1 cellular context compared by ENCODE assay signal in the genomic region with DNA sequence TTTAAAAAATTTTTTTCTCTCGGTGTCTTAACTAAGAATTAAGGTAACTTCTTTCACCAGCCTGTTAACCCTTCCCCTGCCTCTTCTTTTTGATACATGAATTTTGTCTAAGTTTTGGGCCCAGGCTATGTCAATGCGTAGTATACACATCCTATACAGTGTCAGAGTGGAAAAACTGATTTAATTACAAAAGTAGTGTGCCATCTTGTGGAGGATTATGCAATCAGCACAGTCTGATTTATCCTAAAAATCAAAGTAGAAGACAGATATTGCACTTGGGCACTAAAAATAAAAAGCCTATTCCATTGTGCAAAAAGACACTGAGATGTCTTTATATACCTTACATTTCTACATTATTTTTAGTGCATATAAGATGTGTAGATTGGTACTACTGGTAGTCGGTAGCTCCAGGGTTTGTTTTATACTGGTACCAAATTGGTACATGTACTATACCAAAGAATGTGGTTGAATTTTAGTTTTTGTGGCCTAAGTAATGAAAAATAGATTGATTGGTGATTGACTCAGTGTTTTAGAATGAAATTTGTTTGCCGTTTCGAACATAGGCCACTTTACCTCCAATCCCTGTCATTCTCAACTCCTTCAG.
TF ChIP-seq lines count a peak whose summit lies in the region.

No MANE protein-coding gene starts in this region.

TF ChIP-seq in GM23338, 12 proteins besides CTCF, POLR2A, EP300 and RAD21 (continued from another document):
- TF ChIP-seq ZNF462 (CRISPR knock-in tag; IDR thresholded peaks at IDR 0.05) (no peak), ETS1 (IDR thresholded peaks at IDR 0.05) (no peak), POLR2AphosphoS5 (IDR thresholded peaks at IDR 0.05; ENCODE audit: low read depth) (no peak), ZNF331 (CRISPR knock-in tag; IDR thresholded peaks at IDR 0.05; ENCODE audit: low read depth) (no peak), JUNB (IDR thresholded peaks at IDR 0.05; ENCODE audit: unreplicated experiment) (no peak)
- TF ChIP-seq, protein P1, sequence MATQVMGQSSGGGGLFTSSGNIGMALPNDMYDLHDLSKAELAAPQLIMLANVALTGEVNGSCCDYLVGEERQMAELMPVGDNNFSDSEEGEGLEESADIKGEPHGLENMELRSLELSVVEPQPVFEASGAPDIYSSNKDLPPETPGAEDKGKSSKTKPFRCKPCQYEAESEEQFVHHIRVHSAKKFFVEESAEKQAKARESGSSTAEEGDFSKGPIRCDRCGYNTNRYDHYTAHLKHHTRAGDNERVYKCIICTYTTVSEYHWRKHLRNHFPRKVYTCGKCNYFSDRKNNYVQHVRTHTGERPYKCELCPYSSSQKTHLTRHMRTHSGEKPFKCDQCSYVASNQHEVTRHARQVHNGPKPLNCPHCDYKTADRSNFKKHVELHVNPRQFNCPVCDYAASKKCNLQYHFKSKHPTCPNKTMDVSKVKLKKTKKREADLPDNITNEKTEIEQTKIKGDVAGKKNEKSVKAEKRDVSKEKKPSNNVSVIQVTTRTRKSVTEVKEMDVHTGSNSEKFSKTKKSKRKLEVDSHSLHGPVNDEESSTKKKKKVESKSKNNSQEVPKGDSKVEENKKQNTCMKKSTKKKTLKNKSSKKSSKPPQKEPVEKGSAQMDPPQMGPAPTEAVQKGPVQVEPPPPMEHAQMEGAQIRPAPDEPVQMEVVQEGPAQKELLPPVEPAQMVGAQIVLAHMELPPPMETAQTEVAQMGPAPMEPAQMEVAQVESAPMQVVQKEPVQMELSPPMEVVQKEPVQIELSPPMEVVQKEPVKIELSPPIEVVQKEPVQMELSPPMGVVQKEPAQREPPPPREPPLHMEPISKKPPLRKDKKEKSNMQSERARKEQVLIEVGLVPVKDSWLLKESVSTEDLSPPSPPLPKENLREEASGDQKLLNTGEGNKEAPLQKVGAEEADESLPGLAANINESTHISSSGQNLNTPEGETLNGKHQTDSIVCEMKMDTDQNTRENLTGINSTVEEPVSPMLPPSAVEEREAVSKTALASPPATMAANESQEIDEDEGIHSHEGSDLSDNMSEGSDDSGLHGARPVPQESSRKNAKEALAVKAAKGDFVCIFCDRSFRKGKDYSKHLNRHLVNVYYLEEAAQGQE (IDR thresholded peaks at IDR 0.05; ENCODE audit: unreplicated experiment): no peak
